Comparison of ENCODE assay signal across 2 cellular contexts in the genomic region with DNA sequence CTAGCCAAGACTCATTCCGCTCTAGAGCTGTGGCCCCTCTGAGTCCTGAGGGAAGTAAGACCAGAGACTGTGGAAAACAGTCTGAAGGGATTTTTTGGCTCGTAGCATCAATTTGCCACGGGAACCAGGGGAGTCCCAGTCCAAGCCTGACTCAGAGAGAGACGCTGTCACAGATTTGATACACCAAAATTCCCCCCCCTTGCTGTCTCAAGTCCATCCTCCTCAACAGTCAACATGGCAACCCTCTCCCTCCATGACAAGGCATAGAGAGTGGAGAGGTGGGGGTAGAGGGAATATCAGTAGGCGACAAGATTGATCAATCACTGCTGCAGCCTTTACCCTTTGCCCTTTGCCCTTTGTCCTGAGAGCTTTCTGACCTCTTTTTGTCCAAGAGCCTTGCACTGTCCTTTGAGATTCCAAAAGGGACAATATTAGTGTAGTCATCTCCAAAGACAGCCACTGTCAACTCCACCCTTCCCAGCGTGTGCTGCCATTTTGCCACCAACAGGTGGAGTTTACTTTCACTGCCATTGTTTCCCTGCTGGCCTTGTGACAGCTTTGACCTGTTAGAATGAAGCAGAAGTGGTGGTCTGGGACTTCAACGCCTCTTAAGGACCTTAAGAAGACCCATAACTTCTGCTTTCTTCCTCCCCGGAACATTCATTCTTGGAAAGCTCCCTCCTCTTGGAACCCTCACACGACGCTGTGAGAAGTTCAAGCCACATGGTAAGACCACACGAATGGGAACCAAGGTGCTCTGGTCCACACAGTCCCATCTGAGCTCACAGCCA.
TF ChIP-seq lines count a peak whose summit lies in the region.

No MANE protein-coding gene starts in this region.

TF ChIP-seq in SK-N-SH, 30 proteins besides CTCF, POLR2A, EP300 and RAD21 (continued from another document):
- TF ChIP-seq, protein P1, sequence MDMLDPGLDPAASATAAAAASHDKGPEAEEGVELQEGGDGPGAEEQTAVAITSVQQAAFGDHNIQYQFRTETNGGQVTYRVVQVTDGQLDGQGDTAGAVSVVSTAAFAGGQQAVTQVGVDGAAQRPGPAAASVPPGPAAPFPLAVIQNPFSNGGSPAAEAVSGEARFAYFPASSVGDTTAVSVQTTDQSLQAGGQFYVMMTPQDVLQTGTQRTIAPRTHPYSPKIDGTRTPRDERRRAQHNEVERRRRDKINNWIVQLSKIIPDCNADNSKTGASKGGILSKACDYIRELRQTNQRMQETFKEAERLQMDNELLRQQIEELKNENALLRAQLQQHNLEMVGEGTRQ (IDR thresholded peaks at IDR 0.05; ENCODE audit: borderline replicate concordance, low read depth, low read length), result no peak
- TF ChIP-seq ZBTB33 (IDR thresholded peaks at IDR 0.05; ENCODE audit: borderline replicate concordance, low read depth) (no peak), JUND (IDR thresholded peaks at IDR 0.05) (no peak), RCOR1 (IDR thresholded peaks at IDR 0.05; ENCODE audit: low read length) (no peak), MXI1 (IDR thresholded peaks at IDR 0.05; ENCODE audit: low read depth, low read length) (no peak), ELF1 (IDR thresholded peaks at IDR 0.05) (no peak), EZH2phosphoT487 (IDR thresholded peaks at IDR 0.05; ENCODE audit: borderline replicate concordance, low read depth) (no peak), YY1 (IDR thresholded peaks at IDR 0.05; ENCODE audit: low read depth) (no peak), MEF2A (IDR thresholded peaks at IDR 0.05; ENCODE audit: borderline replicate concordance, low read depth) (no peak), NRF1 (IDR thresholded peaks at IDR 0.05; ENCODE audit: low read depth, low read length) (no peak), FOXM1 (IDR thresholded peaks at IDR 0.05; ENCODE audit: low read depth) (no peak)
- TF ChIP-seq, protein P2, sequence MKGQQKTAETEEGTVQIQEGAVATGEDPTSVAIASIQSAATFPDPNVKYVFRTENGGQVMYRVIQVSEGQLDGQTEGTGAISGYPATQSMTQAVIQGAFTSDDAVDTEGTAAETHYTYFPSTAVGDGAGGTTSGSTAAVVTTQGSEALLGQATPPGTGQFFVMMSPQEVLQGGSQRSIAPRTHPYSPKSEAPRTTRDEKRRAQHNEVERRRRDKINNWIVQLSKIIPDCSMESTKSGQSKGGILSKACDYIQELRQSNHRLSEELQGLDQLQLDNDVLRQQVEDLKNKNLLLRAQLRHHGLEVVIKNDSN (IDR thresholded peaks at IDR 0.05; ENCODE audit: borderline replicate concordance, low read depth), result no peak
TF ChIP-seq in SK-N-SH: peak in this region for 0.

TF ChIP-seq in SK-N-SH treated with all-trans-retinoic acid at 6 μM for 48 hours, 23 proteins besides CTCF, POLR2A, EP300 and RAD21 (continued from another document):
- TF ChIP-seq PATZ1 (CRISPR knock-in tag; IDR thresholded peaks at IDR 0.05; ENCODE audit: borderline replicate concordance), result no peak
- TF ChIP-seq TOX (CRISPR knock-in tag; IDR thresholded peaks at IDR 0.05; ENCODE audit: borderline replicate concordance), result no peak
- TF ChIP-seq BACH2 (CRISPR knock-in tag; IDR thresholded peaks at IDR 0.05; ENCODE audit: borderline replicate concordance), result no peak
- no peak for TF ChIP-seq OSR1 (CRISPR knock-in tag; IDR thresholded peaks at IDR 0.05)
- no peak for TF ChIP-seq CSDC2 (CRISPR knock-in tag; IDR thresholded peaks at IDR 0.05)
